8 cellular contexts compared by ENCODE assay signal in the genomic region with DNA sequence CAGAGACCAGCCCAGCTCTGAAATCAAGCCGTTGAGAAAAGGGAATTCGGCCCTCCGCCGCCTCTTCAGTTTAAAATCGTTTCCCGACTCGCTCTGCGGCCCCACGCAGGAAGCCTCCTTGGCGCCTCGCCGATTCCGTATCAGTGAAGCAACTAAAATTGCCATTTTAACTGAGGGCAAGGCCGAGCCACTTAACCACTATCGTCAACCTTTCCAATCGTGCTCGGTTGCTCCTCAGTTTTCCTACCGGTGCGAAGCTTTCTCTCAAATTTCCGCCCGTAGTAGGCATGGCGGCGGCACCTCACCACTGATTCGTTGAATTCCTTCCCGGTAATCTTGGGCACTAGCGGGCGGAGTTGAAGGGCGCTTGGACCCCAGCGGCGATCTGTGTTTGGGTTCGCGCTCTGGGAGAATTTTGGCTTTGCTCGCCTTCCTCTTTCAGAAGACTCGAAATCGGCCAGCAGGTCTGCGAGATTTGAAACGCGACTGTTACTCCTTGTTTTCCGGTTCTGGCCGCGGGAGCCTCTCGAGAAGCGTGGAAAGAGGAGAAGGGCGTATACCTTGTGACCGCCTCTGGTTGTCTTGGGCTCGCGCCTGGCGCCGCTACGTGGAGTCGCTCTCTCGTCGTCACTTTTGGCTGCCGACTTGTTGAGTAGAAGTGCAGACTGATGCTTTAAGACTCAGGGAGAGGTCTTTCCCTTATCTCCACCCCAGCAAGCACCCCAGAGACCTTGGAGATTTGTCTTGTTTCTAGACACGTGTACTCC. TPM values are rescaled to one million over a fixed set of nuclear protein-coding genes. Genes with fewer than 3 reads are reported as not detected.
DNase-seq lines count a peak whose midpoint lies in the region; ATAC-seq, FAIRE-seq and TF ChIP-seq lines count a peak whose summit lies in the region.

Gene CENPL (minus strand): TSS at position 569 of the 767 bp plus-strand sequence. CDS start 13,584 bp downstream, outside the sequence.
A gene with protein sequence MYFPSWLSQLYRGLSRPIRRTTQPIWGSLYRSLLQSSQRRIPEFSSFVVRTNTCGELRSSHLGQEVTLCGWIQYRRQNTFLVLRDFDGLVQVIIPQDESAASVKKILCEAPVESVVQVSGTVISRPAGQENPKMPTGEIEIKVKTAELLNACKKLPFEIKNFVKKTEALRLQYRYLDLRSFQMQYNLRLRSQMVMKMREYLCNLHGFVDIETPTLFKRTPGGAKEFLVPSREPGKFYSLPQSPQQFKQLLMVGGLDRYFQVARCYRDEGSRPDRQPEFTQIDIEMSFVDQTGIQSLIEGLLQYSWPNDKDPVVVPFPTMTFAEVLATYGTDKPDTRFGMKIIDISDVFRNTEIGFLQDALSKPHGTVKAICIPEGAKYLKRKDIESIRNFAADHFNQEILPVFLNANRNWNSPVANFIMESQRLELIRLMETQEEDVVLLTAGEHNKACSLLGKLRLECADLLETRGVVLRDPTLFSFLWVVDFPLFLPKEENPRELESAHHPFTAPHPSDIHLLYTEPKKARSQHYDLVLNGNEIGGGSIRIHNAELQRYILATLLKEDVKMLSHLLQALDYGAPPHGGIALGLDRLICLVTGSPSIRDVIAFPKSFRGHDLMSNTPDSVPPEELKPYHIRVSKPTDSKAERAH (plus strand): TSS at position 359 of the 767 bp plus-strand sequence. CDS start 557 bp downstream, outside the sequence.

- H3K36me3 ChIP-seq in adrenal gland (replicated peaks in 1 of 2) (no peaks in the 10 kb centered on the region), upper lobe of left lung (no peaks in the 10 kb centered on the region)

- peak; percentile 76 for TF ChIP-seq POLR2A in GM12892 (IDR thresholded peaks at IDR 0.05; ENCODE audit: low read depth, low read length)
- TF ChIP-seq POLR2A in adrenal gland (IDR thresholded peaks at IDR 0.05), result peak; percentile 21 to 81
- TF ChIP-seq POLR2A in upper lobe of left lung (IDR thresholded peaks at IDR 0.05), result peak in 3 of 4 donors; percentile 46 to 68 (median 53)

- no peaks in the 10 kb centered on the region for H3K9me3 ChIP-seq in adrenal gland (replicated peaks in 1 of 3)
- no peaks in the 10 kb centered on the region for H3K9me3 ChIP-seq in upper lobe of left lung

- peak within 1 kb of the TSS; percentile 24 to 70 (median 54) for H3K4me3 ChIP-seq in adrenal gland
- H3K4me3 ChIP-seq in upper lobe of left lung, result peak within 1 kb of the TSS; percentile 60 to 70 (median 66)

- no peak for TF ChIP-seq CTCF in adrenal gland (IDR thresholded peaks at IDR 0.05)
- peak in 1 of 6 experiments; percentile 7 for TF ChIP-seq CTCF in upper lobe of left lung (IDR thresholded peaks at IDR 0.05)

- DNase-seq in GM12892 (ENCODE audit: insufficient read length) (peak; percentile 63), NCI-H146 (lab: John Stamatoyannopoulos, UW) (peak; percentile 97), T-helper 1 cell (peak; percentile 76 to 97 (median 85)), adrenal gland (peak; percentile 96 to 99 (median 98)), cardiac septum (ENCODE audit: low spot score) (peak; percentile 97), pons (ENCODE audit: low spot score) (peak; percentile 98), upper lobe of left lung (peak; percentile 94 to 96)

- H3K27me3 ChIP-seq in adrenal gland, result no peaks in the 10 kb centered on the region
- H3K27me3 ChIP-seq in upper lobe of left lung, result no peaks in the 10 kb centered on the region

- intact Hi-C loops in adrenal gland (cut with DNase I) (loop anchor here (5.0 to 10.0 kb wide), 2 partner anchors 390 to 392 kb away; no protein-coding TSS in a partner anchor), cardiac septum (cut with DNase I) (loop anchor here (1.0 to 5.0 kb wide), 4 partner anchors 44 to 395 kb away; partner anchors contain the start of genes PRDX6 and ZBTB37)

- FAIRE-seq in GM12892 (lab: Jason Lieb, UNC), result peak; percentile 89

- WGBS in adrenal gland, 4 donors, result 0 to 1% (median 0%) methylated on average over 23 to 55 of the region's 55 CpGs
- WGBS in upper lobe of left lung, 2 donors, result 0 to 1% methylated on average over 20 to 55 of the region's 55 CpGs

- H3K4me1 ChIP-seq in adrenal gland (replicated peaks in 1 of 2) (peaks cover 4 to 7% of the 10 kb centered on the region in 2 donors), upper lobe of left lung (peaks cover 13 to 29% (median 16%) of the 10 kb centered on the region in 4 donors)

- no peak for TF ChIP-seq EP300 in upper lobe of left lung (IDR thresholded peaks at IDR 0.05)

- ATAC-seq in HG02852 (IDR thresholded peaks at IDR 0.05; ENCODE audit: unreplicated experiment) (peak; percentile 79), upper lobe of left lung (ENCODE audit: low FRiP score in 2 of 2) (peak; percentile 99 to 100)

- H3K27ac ChIP-seq in adrenal gland (peak within 1 kb of the TSS; percentile 71 to 96 (median 92)), upper lobe of left lung (peak within 1 kb of the TSS; percentile 91 to 94 (median 93))

RNA-seq across cellular contexts. Expression of gene CENPL, which starts in this region (rescaled TPM):
- 11.9 TPM for polyA plus RNA-seq in GM12892 (2012; ENCODE audit: missing spikeins)
- total RNA-seq in adrenal gland, result 10 to 100 TPM in 1 of 8 donors, 1 to 10 TPM in 7; 1.3 to 63.3 (median 5.4) TPM
- 1 to 10 TPM in 2 of 3 donors, under 1 TPM in 1; 0.94 to 6.2 (median 2.3) TPM for polyA plus RNA-seq in adrenal gland
- 3.9 TPM for total RNA-seq in cardiac septum
- 1 to 10 TPM; 1.8 to 8.4 (median 4.4) TPM for total RNA-seq in upper lobe of left lung

RNA-seq across cellular contexts. Expression of the second gene that starts in this region (rescaled TPM):
- 29.2 TPM for polyA plus RNA-seq in GM12892 (2012; ENCODE audit: missing spikeins)
- total RNA-seq in adrenal gland, result 10 to 100 TPM; 20.4 to 33.5 (median 25.1) TPM
- 10 to 100 TPM in 1 of 3 donors, 1 to 10 TPM in 2; 6.2 to 35.1 (median 8.7) TPM for polyA plus RNA-seq in adrenal gland
- total RNA-seq in cardiac septum, result 12.5 TPM
- 10 to 100 TPM in 5 of 6 donors, 1 to 10 TPM in 1; 7.3 to 19.1 (median 12.5) TPM for total RNA-seq in upper lobe of left lung

Comparison
In these comparisons a context has a peak if more than half of its experiments do, and no peak if none do; other contexts are left out.
1. Peak in every context shown above with its lines: DNase-seq, ATAC-seq, H3K4me3 ChIP-seq and H3K27ac ChIP-seq.